Comparison of ENCODE assay signal across 25 cellular contexts in the genomic region with DNA sequence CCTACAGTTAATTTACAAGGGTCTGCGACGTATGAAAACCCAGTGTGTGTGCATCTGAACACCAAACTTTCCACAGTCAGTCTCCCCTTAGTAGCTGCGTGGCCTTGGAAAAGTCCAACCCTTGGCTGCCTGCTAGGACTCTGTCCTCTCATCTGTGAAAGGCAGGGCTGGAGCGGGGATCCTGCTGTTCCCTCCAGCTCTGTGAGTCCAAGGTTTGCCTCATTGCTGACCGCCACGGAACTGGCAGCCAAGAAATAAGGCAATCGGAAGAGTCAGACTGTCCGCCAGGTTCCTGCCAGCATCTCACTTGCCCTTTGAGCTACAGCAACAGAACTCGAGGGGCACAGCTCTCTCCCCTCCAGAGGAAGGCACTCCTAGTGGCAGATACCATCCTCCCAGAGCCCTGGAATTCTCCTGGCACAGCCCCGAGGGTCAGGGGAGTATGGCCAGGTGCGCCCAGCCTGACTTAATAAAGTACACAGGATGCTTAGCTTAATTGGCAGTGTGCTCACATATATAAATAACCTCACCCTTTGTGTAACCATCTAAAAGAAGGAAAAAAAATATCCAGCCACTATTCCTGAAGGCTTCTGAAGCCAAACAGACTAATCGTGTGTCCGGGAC.
DNase-seq lines count a peak whose midpoint lies in the region; ATAC-seq, FAIRE-seq and TF ChIP-seq lines count a peak whose summit lies in the region.
"Had no signal": no experiment of that assay in that cellular context is flagged by ENCODE, and none has a peak within 500 bp of the region (broad histone marks: within the 10 kb centered on the region; RNA-seq: fewer than 3 reads in every experiment).

No MANE protein-coding gene starts in this region.

- H3K27ac Mint-ChIP-seq in T-helper 2 cell treated with Interferon-gamma antibody and Interleukin-4, amounts not matched to agents 5 μg/mL and 100 μg/mL, for 36 hours, result no peak overlapping the region
- H3K27ac Mint-ChIP-seq: activated naive CD8-positive, alpha-beta T cell; memory B cell; stimulated activated memory B cell treated with anti-CD40 and anti-IgM and Interleukin-4, amounts not matched to agents 10 μg/mL and 1 μg/mL and 100 μg/mL, for 72 hours had no signal

- ATAC-seq in body of pancreas, result peak; percentile 96
- peak; percentile 93 to 94 (median 94) for ATAC-seq in pancreas
- ATAC-seq: stimulated activated memory B cell treated with anti-CD40 and anti-IgM and Interleukin-4, amounts not matched to agents 10 μg/mL and 1 μg/mL and 100 μg/mL, for 72 hours had no signal

- H3K27me3 ChIP-seq in body of pancreas (no peaks in the 10 kb centered on the region), pancreas (no peaks in the 10 kb centered on the region)
- H3K27me3 ChIP-seq: spleen, suprapubic skin had no signal

- no peaks in the 10 kb centered on the region for H3K27me3 Mint-ChIP-seq in T-helper 2 cell treated with Interferon-gamma antibody and Interleukin-4, amounts not matched to agents 5 μg/mL and 100 μg/mL, for 36 hours (ENCODE audit: low read depth)
- H3K27me3 Mint-ChIP-seq: activated naive CD8-positive, alpha-beta T cell had no signal

- no peaks in the 10 kb centered on the region for H3K36me3 ChIP-seq in body of pancreas (replicated peaks in 1 of 2; ENCODE audit: insufficient read depth in 1 of 2, low read depth in 2 of 2)
- H3K36me3 ChIP-seq in pancreas, result no peaks in the 10 kb centered on the region
- H3K36me3 ChIP-seq: suprapubic skin had no signal

- H3K9me3 ChIP-seq in body of pancreas (no peaks in the 10 kb centered on the region), pancreas (no peaks in the 10 kb centered on the region)
- H3K9me3 ChIP-seq: spleen, suprapubic skin had no signal

- no peaks in the 10 kb centered on the region for H3K36me3 Mint-ChIP-seq in T-helper 2 cell treated with Interferon-gamma antibody and Interleukin-4, amounts not matched to agents 5 μg/mL and 100 μg/mL, for 36 hours (ENCODE audit: low read depth)
- H3K36me3 Mint-ChIP-seq: activated naive CD8-positive, alpha-beta T cell; IgD-negative memory B cell; memory B cell; stimulated activated memory B cell treated with anti-CD40 and anti-IgM and Interleukin-4, amounts not matched to agents 10 μg/mL and 1 μg/mL and 100 μg/mL, for 72 hours had no signal

- H3K9me3 Mint-ChIP-seq in T-helper 2 cell treated with Interferon-gamma antibody and Interleukin-4, amounts not matched to agents 5 μg/mL and 100 μg/mL, for 36 hours, result no peaks in the 10 kb centered on the region
- H3K9me3 Mint-ChIP-seq: IgD-negative memory B cell; stimulated activated memory B cell treated with anti-CD40 and anti-IgM and Interleukin-4, amounts not matched to agents 10 μg/mL and 1 μg/mL and 100 μg/mL, for 72 hours had no signal

- DNase-seq in HTR-8/SVneo (ENCODE audit: insufficient read length, low spot score), result no peak
- peak; percentile 74 to 91 (median 86) for DNase-seq in body of pancreas
- peak in 5 of 6 donors; percentile 56 to 88 (median 81) for DNase-seq in pancreas
- no peak for DNase-seq in HPDE6-E6E7 (ENCODE audit: extremely low spot score)
- no peak for DNase-seq in NCI-H1092 (lab: John Stamatoyannopoulos, UW)
- no peak for DNase-seq in OCI-M2 (lab: John Stamatoyannopoulos, UW; ENCODE audit: unreplicated experiment)
- DNase-seq in T-helper 2 cell treated with Interferon-gamma antibody and Interleukin-4, amounts not matched to agents 5 μg/mL and 100 μg/mL, for 36 hours (ENCODE audit: low spot score), result no peak
- DNase-seq: activated CD4-positive, alpha-beta T cell treated with anti-CD3 and anti-CD28 coated beads, Interleukin-2, amount 50 U/mL, for 48 hours; activated CD8-positive, alpha-beta memory T cell treated with anti-CD3 and anti-CD28 coated beads, Interleukin-2, amount 50 U/mL, for 4 hours; aorta; EL; kidney; NCI-H1105 treated with DMSO at 0.1 percent for 48 hours; NCI-H2171 treated with DMSO at 0.1 percent for 48 hours; NCI-H524 treated with DMSO at 0.1 percent for 48 hours; spleen; stimulated activated CD4-positive, alpha-beta T cell treated with anti-CD3 and anti-CD28 coated beads, Interleukin-2, amount 100 ng/mL, for 48 hours had no signal

- intact Hi-C loops in body of pancreas (cut with DNase I) (no loop called here), pancreas (cut with DNase I) (no loop called here)

- H3K27ac ChIP-seq in 22Rv1 (peak overlapping the region; percentile 28; the same call in 1 of the 2 replicates), body of pancreas (peak overlapping the region; percentile 72 to 89 (median 79)), pancreas (peak overlapping the region; percentile 19 to 69 (median 52))
- H3K27ac ChIP-seq: spleen, suprapubic skin had no signal

- no peak overlapping the region for H3K4me3 Mint-ChIP-seq in T-helper 2 cell treated with Interferon-gamma antibody and Interleukin-4, amounts not matched to agents 5 μg/mL and 100 μg/mL, for 36 hours
- H3K4me3 Mint-ChIP-seq: activated naive CD8-positive, alpha-beta T cell; IgD-negative memory B cell; memory B cell; stimulated activated memory B cell treated with anti-CD40 and anti-IgM and Interleukin-4, amounts not matched to agents 10 μg/mL and 1 μg/mL and 100 μg/mL, for 72 hours had no signal

- WGBS in body of pancreas, 2 donors, result 39% methylated on average over 4 to 13 of the region's 13 CpGs
- 33 to 50% methylated on average over 13 of the region's 13 CpGs for WGBS in pancreas, 2 donors

- TF ChIP-seq POLR2A in body of pancreas (IDR thresholded peaks at IDR 0.05), result peak; percentile 29

- peaks cover 33% of the 10 kb centered on the region for H3K4me1 ChIP-seq in body of pancreas
- peaks cover 0 to 19% (median 11%) of the 10 kb centered on the region in 3 donors for H3K4me1 ChIP-seq in pancreas
- H3K4me1 ChIP-seq: spleen, suprapubic skin had no signal

- TF ChIP-seq CTCF in 22Rv1 (IDR thresholded peaks at IDR 0.05) (no peak), body of pancreas (IDR thresholded peaks at IDR 0.05) (peak in 4 of 7 experiments; percentile 19 to 40 (median 25)), pancreas (IDR thresholded peaks at IDR 0.05) (no peak)

- H3K4me3 ChIP-seq in body of pancreas (no peak overlapping the region), pancreas (no peak overlapping the region)
- H3K4me3 ChIP-seq: spleen, suprapubic skin had no signal

- peak; percentile 44 for FAIRE-seq in HTR-8/SVneo (lab: Jason Lieb, UNC)
- no peak for FAIRE-seq in pancreas (lab: Jason Lieb, UNC)
- FAIRE-seq: endothelial cell of umbilical vein, GM19239, kidney had no signal

- no peaks in the 10 kb centered on the region for H3K4me1 Mint-ChIP-seq in T-helper 2 cell treated with Interferon-gamma antibody and Interleukin-4, amounts not matched to agents 5 μg/mL and 100 μg/mL, for 36 hours (ENCODE audit: low read depth)
- H3K4me1 Mint-ChIP-seq: stimulated activated memory B cell treated with anti-CD40 and anti-IgM and Interleukin-4, amounts not matched to agents 10 μg/mL and 1 μg/mL and 100 μg/mL, for 72 hours had no signal

Comparison
In these comparisons a context has a peak if more than half of its experiments do, and no peak if none do; other contexts are left out.
1. H3K27ac ChIP-seq: peak in every context shown above with its lines; median percentile 79 in body of pancreas; 52 in pancreas; 28 in 22Rv1.
2. CTCF ChIP-seq: peak in body of pancreas (4 of 7); none in 22Rv1 (single experiment) and pancreas (0 of 4).
3. DNase-seq: peak in body of pancreas (4 of 4) and pancreas (5 of 6); none in HTR-8/SVneo (single experiment), HPDE6-E6E7 (single experiment), NCI-H1092 (single experiment), OCI-M2 (single experiment) and T-helper 2 cell treated with Interferon-gamma antibody and Interleukin-4, amounts not matched to agents 5 μg/mL and 100 μg/mL, for 36 hours (single experiment).